8 cellular contexts compared by ENCODE assay signal in genomic region chr4:110196871-110197420, GRCh38. TPM values are rescaled to one million over a fixed set of nuclear protein-coding genes. Genes with fewer than 3 reads are reported as not detected.
DNase-seq lines count a peak whose midpoint lies in the region; ATAC-seq and TF ChIP-seq lines count a peak whose summit lies in the region.

No MANE protein-coding gene starts in this region.

- DNase-seq in AG04450 (ENCODE audit: low read depth, low spot score), result no peak
- peak in 1 of 2 experiments; percentile 33 for DNase-seq in PC-9
- peak; percentile 13 to 51 (median 32) for DNase-seq in activated naive CD4-positive, alpha-beta T cell (lab: John Stamatoyannopoulos, UW)
- peak; percentile 15 to 22 for DNase-seq in tibial nerve (ENCODE audit: low spot score in 2 of 2)

- H3K9me2 ChIP-seq in PC-9 (ENCODE audit: insufficient read depth), result no peaks in the 10 kb centered on the region

- H3F3A ChIP-seq in PC-9 (ENCODE audit: insufficient read depth, low read depth), result no peaks in the 10 kb centered on the region

- TF ChIP-seq POLR2A in gastroesophageal sphincter (IDR thresholded peaks at IDR 0.05) (peak in 1 of 2 donors; percentile 41), tibial nerve (IDR thresholded peaks at IDR 0.05) (no peak)

- ATAC-seq in GM18909 (IDR thresholded peaks at IDR 0.05; ENCODE audit: poor library complexity, unreplicated experiment) (peak; percentile 30), HG03108 (IDR thresholded peaks at IDR 0.05; ENCODE audit: unreplicated experiment) (peak; percentile 18), gastroesophageal sphincter (peak; percentile 31)

- CTCF ChIA-PET in AG04450 (lab: Charles Lee) (interaction anchor here (0.8 to 1.0 kb wide), 2 partner anchors 141 to 148 kb away, joined by 3 read pairs; no protein-coding TSS in a partner anchor), PC-9 (lab: Charles Lee) (no interaction called here)

- H3K27ac ChIP-seq in AG04450 (ENCODE audit: low read depth, low read length), result peak overlapping the region; percentile 47
- H3K27ac ChIP-seq in PC-9, result peak overlapping the region; percentile 62
- peak overlapping the region; percentile 43 to 91 (median 88) for H3K27ac ChIP-seq in gastroesophageal sphincter
- no peak overlapping the region for H3K27ac ChIP-seq in neutrophil
- peak overlapping the region; percentile 69 to 93 (median 90) for H3K27ac ChIP-seq in tibial nerve

- H4K20me1 ChIP-seq in PC-9 (ENCODE audit: insufficient read depth), result no peaks in the 10 kb centered on the region

- H3K79me2 ChIP-seq in PC-9 (ENCODE audit: low read depth), result peaks cover 26% of the 10 kb centered on the region

- intact Hi-C loops in PC-9 (cut with micrococcal nuclease; ENCODE audit: unreplicated experiment), result loop anchor here (1.0 to 10.0 kb wide), 6 partner anchors 32 to 310 kb away; no protein-coding TSS in a partner anchor

- BruUV-seq in PC-9 (replicated peaks; lab: Mats Ljungman, UMichigan), result TSS peak; percentile 29

- no peaks in the 10 kb centered on the region for H3K27me3 ChIP-seq in AG04450 (ENCODE audit: control insufficient read depth, insufficient read depth, low read length)
- no peaks in the 10 kb centered on the region for H3K27me3 ChIP-seq in PC-9 (ENCODE audit: insufficient read depth, low read depth)
- H3K27me3 ChIP-seq in gastroesophageal sphincter, result no peaks in the 10 kb centered on the region
- H3K27me3 ChIP-seq in neutrophil, result peaks cover 67% of the 10 kb centered on the region
- no peaks in the 10 kb centered on the region for H3K27me3 ChIP-seq in tibial nerve

- TF ChIP-seq EP300 in gastroesophageal sphincter (IDR thresholded peaks at IDR 0.05) (no peak), tibial nerve (IDR thresholded peaks at IDR 0.05) (no peak)

- H3K9me3 ChIP-seq in AG04450 (ENCODE audit: control insufficient read depth, insufficient read depth, low read length) (no peaks in the 10 kb centered on the region), PC-9 (ENCODE audit: insufficient read depth, low read depth) (no peaks in the 10 kb centered on the region), gastroesophageal sphincter (no peaks in the 10 kb centered on the region), neutrophil (no peaks in the 10 kb centered on the region), tibial nerve (no peaks in the 10 kb centered on the region)

- H3K4me3 ChIP-seq in AG04450 (ENCODE audit: low read depth, low read length) (peak overlapping the region; percentile 83), PC-9 (peak overlapping the region; percentile 72), gastroesophageal sphincter (peak overlapping the region; percentile 71 to 92), neutrophil (ENCODE audit: low read depth in 1 of 2, low read length in 1 of 2) (peak overlapping the region; percentile 56 to 69), tibial nerve (peak overlapping the region; percentile 79 to 91 (median 86))

- TF ChIP-seq CTCF in AG04450 (IDR thresholded peaks at IDR 0.05; ENCODE audit: low read depth, low read length) (no peak), PC-9 (conservative IDR thresholded peaks at IDR 0.05) (no peak), gastroesophageal sphincter (IDR thresholded peaks at IDR 0.05) (peak in 1 of 4 experiments; percentile 8), neutrophil (IDR thresholded peaks at IDR 0.05) (no peak), tibial nerve (IDR thresholded peaks at IDR 0.05) (no peak)

- no CpG with 5 or more reads among the region's 44 CpGs for WGBS in gastroesophageal sphincter (ENCODE audit: low coverage in 1 of 2), 2 donors
- 0% methylated on average over 33 to 36 of the region's 44 CpGs for WGBS in tibial nerve, 2 donors

- POLR2A ChIA-PET in AG04450 (lab: Yijun Ruan, JAX) (interaction anchor here (0.6 kb wide), 1 partner anchor 133 kb away, joined by 3 read pairs; no protein-coding TSS in a partner anchor), PC-9 (lab: Charles Lee; ENCODE audit: unreplicated experiment) (interaction anchor here (0.5 to 0.6 kb wide), 2 partner anchors 56 to 90 kb away, joined by 6 to 20 read pairs; no protein-coding TSS in a partner anchor)

- peak overlapping the region; percentile 76 for H3K4me2 ChIP-seq in PC-9

- H3K4me1 ChIP-seq in PC-9 (replicated peaks; ENCODE audit: insufficient read depth) (peaks cover 12% of the 10 kb centered on the region), gastroesophageal sphincter (peaks cover 0 to 26% (median 4%) of the 10 kb centered on the region in 3 donors), neutrophil (ENCODE audit: control insufficient read depth in 1 of 2, insufficient read depth in 1 of 2, low read depth in 1 of 2, low read length in 1 of 2) (peaks cover 29 to 33% of the 10 kb centered on the region in 2 experiments), tibial nerve (peaks cover 0 to 26% (median 4%) of the 10 kb centered on the region in 4 donors)

- no peaks in the 10 kb centered on the region for H3K36me3 ChIP-seq in PC-9 (ENCODE audit: low read depth)
- no peaks in the 10 kb centered on the region for H3K36me3 ChIP-seq in gastroesophageal sphincter
- no peaks in the 10 kb centered on the region for H3K36me3 ChIP-seq in neutrophil
- H3K36me3 ChIP-seq in tibial nerve, result no peaks in the 10 kb centered on the region

- peak overlapping the region; percentile 91 for H2AFZ ChIP-seq in PC-9

RNA-seq across cellular contexts. Expression of gene ELOVL6, which starts 1.5 kb away (rescaled TPM):
- 21.4 and 30.7 TPM in 2 replicates for polyA plus RNA-seq in AG04450 (2011; rRNA removed)
- polyA minus RNA-seq in AG04450 (2011; rRNA and poly(A)+ RNA removed), result 15.1 and 20.9 TPM in 2 replicates
- total RNA-seq in PC-9 (2021) (13.2 and 25.3 TPM in 2 replicates), gastroesophageal sphincter (1 to 10 TPM; 2.7 to 6.0 (median 3.5) TPM), tibial nerve (1 to 10 TPM; 3.1 to 8.4 (median 5.4) TPM)
